ENCODE assay signal across 8 cellular contexts in the genomic region with DNA sequence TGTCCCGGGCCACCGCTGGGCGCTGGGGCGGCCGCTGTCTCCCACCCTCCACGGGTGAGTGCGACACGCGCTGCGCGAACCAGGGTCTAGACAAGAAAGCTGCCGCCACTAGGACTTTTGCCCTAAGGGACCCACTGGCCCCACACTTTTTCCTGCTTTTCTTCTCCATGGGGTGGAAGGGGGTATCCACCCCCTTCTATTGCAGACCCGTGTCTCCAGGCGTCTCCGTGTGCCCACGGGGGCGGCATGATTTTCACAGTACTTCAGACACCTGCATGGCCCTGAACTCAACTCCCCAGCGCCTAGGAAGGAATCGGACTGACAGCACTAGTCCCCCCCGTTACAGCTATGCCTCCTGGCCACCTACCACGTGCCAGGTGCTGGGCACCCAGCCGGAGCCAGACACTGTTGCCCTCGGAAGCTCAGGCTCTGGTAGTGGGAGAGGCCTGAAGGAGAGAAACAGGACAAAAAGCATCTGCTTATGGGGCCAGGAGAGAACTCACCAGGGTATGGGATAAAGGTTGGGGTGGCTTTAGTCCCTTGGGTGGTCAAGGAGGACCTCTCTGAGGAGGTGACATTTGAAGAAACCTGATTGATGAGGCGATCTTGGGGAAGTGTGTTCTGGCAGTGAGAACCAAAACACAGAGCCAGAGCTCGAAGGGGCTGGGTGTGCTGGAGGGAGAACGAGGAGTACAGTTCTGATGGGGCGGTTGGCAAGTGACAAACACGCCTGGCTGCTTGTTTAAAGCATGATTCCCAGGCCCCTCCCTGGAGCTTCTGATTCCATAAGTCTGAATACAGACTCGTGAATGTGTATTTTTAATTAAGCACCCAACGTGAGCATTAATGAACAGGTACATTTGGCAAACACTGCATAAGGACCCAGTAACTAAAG. TPM values are rescaled to one million over a fixed set of nuclear protein-coding genes. Genes with fewer than 3 reads are reported as not detected.
A peak's percentile ranks its signal among the peaks of the same experiment; 100 is the strongest.
DNase-seq lines count a peak whose midpoint lies in the region; ATAC-seq and TF ChIP-seq lines count a peak whose summit lies in the region.
"Had no signal": no experiment of that assay in that cellular context is flagged by ENCODE, and none has a peak within 500 bp of the region (broad histone marks: within the 10 kb centered on the region; RNA-seq: fewer than 3 reads in every experiment).

No MANE protein-coding gene starts in this region.

- peaks cover 62% of the 10 kb centered on the region for H3K27me3 ChIP-seq in GM23338 (ENCODE audit: insufficient read depth)
- H3K27me3 ChIP-seq in PC-3 (ENCODE audit: low read length) = no peaks in the 10 kb centered on the region
- peaks cover 0 to 35% (median 0%) of the 10 kb centered on the region in 7 donors for H3K27me3 ChIP-seq in heart right ventricle
- H3K27me3 ChIP-seq in sigmoid colon = peaks cover 0 to 17% (median 0%) of the 10 kb centered on the region in 3 donors
- no peaks in the 10 kb centered on the region for H3K27me3 ChIP-seq in GM23248 (replicated peaks; ENCODE audit: insufficient read depth)

- no peak overlapping the region for H3K27ac Mint-ChIP-seq in GM23338

- H3K9ac ChIP-seq in PC-3 (ENCODE audit: low read length) (peak overlapping the region; percentile 39; the same call in 1 of the 2 replicates), GM23248 (no peak overlapping the region)

- H3K4me1 ChIP-seq in GM23338 (ENCODE audit: insufficient read depth) = no peaks in the 10 kb centered on the region; the same call in 1 of the 2 replicates
- H3K4me1 ChIP-seq in PC-3 (ENCODE audit: insufficient read depth, low read length) = peaks cover 21% of the 10 kb centered on the region
- H3K4me1 ChIP-seq in heart right ventricle = peaks cover 16 to 38% (median 32%) of the 10 kb centered on the region in 9 donors
- peaks cover 0 to 30% (median 24%) of the 10 kb centered on the region in 4 donors for H3K4me1 ChIP-seq in sigmoid colon
- H3K4me1 ChIP-seq in GM23248 (ENCODE audit: insufficient read depth) = no peaks in the 10 kb centered on the region

- peaks cover 3% of the 10 kb centered on the region; the same call in 1 of the 3 replicates for H3K9me3 Mint-ChIP-seq in GM23338

- H3K27me3 Mint-ChIP-seq in GM23338 (ENCODE audit: insufficient read depth, low read depth, poor library complexity) = peaks cover 24% of the 10 kb centered on the region

- no peak overlapping the region for H3K27ac ChIP-seq in GM23338 (ENCODE audit: low read depth)
- no peak overlapping the region for H3K27ac ChIP-seq in PC-3 (ENCODE audit: low read length)
- peak overlapping the region in 5 of 10 donors; percentile 45 to 92 (median 79) for H3K27ac ChIP-seq in heart right ventricle
- peak overlapping the region; percentile 43 to 72 (median 66) for H3K27ac ChIP-seq in sigmoid colon
- no peak overlapping the region for H3K27ac ChIP-seq in GM23248
- H3K27ac ChIP-seq: epithelial cell of prostate had no signal

- H3F3A ChIP-seq in GM23338 (replicated peaks; ENCODE audit: low read depth) (peaks cover 3% of the 10 kb centered on the region; the same call in 1 of the 2 replicates), PC-3 (ENCODE audit: low read length, unreplicated experiment) (no peaks in the 10 kb centered on the region), GM23248 (ENCODE audit: insufficient read depth) (no peaks in the 10 kb centered on the region)

- H3K4me3 Mint-ChIP-seq in GM23338 = peak overlapping the region; percentile 65

- H3K79me2 ChIP-seq in GM23338 (replicated peaks; ENCODE audit: insufficient read depth) = no peaks in the 10 kb centered on the region
- no peaks in the 10 kb centered on the region for H3K79me2 ChIP-seq in PC-3 (ENCODE audit: low read length)
- no peaks in the 10 kb centered on the region for H3K79me2 ChIP-seq in GM23248 (ENCODE audit: insufficient read depth)

- no peak for TF ChIP-seq POLR2A in sigmoid colon (IDR thresholded peaks at IDR 0.05)

- 22 to 28% methylated on average over 30 of the region's 30 CpGs for WGBS in heart right ventricle, 2 donors
- WGBS in sigmoid colon, 2 donors = 19 to 24% methylated on average over 30 of the region's 30 CpGs
- 70 to 71% methylated on average over 27 to 30 of the region's 30 CpGs for WGBS in GM23248 (ENCODE audit: low coverage in 1 of 2, low lambda C conversion rate in 2 of 2, missing lambda C conversion rate in 2 of 2), 2 experiments

- H3K36me3 Mint-ChIP-seq in GM23338 (ENCODE audit: low read depth) = no peaks in the 10 kb centered on the region; the same call in 1 of the 3 replicates

- H3K4me3 ChIP-seq in GM23338 = peak overlapping the region; percentile 69
- peak overlapping the region; percentile 67 for H3K4me3 ChIP-seq in PC-3 (ENCODE audit: low read length)
- peak overlapping the region in 9 of 10 donors; percentile 34 to 61 (median 50) for H3K4me3 ChIP-seq in heart right ventricle
- peak overlapping the region in 3 of 4 donors; percentile 36 to 50 (median 47) for H3K4me3 ChIP-seq in sigmoid colon
- H3K4me3 ChIP-seq in GM23248 = no peak overlapping the region

- intact Hi-C loops in PC-3 (cut with micrococcal nuclease) = loop anchor here (5.0 kb wide), 1 partner anchor 156 kb away; no protein-coding TSS in a partner anchor
- intact Hi-C loops in heart right ventricle (cut with DNase I) = loop anchor here in 3 of 10 donors (5.0 kb wide), 2 partner anchors 96 to 151 kb away; no protein-coding TSS in a partner anchor
- intact Hi-C loops in sigmoid colon (cut with DNase I) = loop anchor here (5.0 kb wide), 1 partner anchor 81 kb away; no protein-coding TSS in a partner anchor

- H2AFZ ChIP-seq in GM23338 = peak overlapping the region; percentile 81; the same call in 1 of the 2 replicates
- H2AFZ ChIP-seq in PC-3 (ENCODE audit: low read length) = peak overlapping the region; percentile 66
- H2AFZ ChIP-seq in GM23248 = no peak overlapping the region

- H4K20me1 ChIP-seq in GM23338 (replicated peaks; ENCODE audit: insufficient read depth) (no peaks in the 10 kb centered on the region), PC-3 (ENCODE audit: low read length) (no peaks in the 10 kb centered on the region), GM23248 (ENCODE audit: insufficient read depth) (no peaks in the 10 kb centered on the region)

- CTCF ChIA-PET in PC-3 (lab: Charles Lee) = no interaction called here

- H3K9me2 ChIP-seq in GM23338 (ENCODE audit: insufficient read depth) = peaks cover 7% of the 10 kb centered on the region; the same call in 1 of the 2 replicates
- no peaks in the 10 kb centered on the region for H3K9me2 ChIP-seq in PC-3 (replicated peaks; ENCODE audit: low read length)
- no peaks in the 10 kb centered on the region for H3K9me2 ChIP-seq in GM23248 (ENCODE audit: insufficient read depth)

- peaks cover 20% of the 10 kb centered on the region for H3K4me1 Mint-ChIP-seq in GM23338

- TSS peak; percentile 90 for BruUV-seq in PC-3 (replicated peaks; lab: Mats Ljungman, UMichigan)

- DNase-seq in GM23338 (ENCODE audit: low spot score) (no peak), PC-3 (no peak), heart right ventricle (no peak), sigmoid colon (no peak), RKO (ENCODE audit: low spot score) (no peak), inferior parietal cortex (ENCODE audit: extremely low spot score) (no peak), GM23248 (no peak)

- TF ChIP-seq CTCF in GM23338 (conservative IDR thresholded peaks at IDR 0.05; ENCODE audit: low read depth in 2 of 2) (no peak), PC-3 (conservative IDR thresholded peaks at IDR 0.05; ENCODE audit: low read depth, low read length) (no peak), heart right ventricle (IDR thresholded peaks at IDR 0.05) (no peak), sigmoid colon (IDR thresholded peaks at IDR 0.05) (no peak)

- H3K36me3 ChIP-seq in GM23338 (ENCODE audit: insufficient read depth) (no peaks in the 10 kb centered on the region), PC-3 (ENCODE audit: low read depth, low read length) (no peaks in the 10 kb centered on the region), heart right ventricle (peaks cover 0 to 3% (median 0%) of the 10 kb centered on the region in 9 donors), sigmoid colon (no peaks in the 10 kb centered on the region), GM23248 (ENCODE audit: low read depth) (no peaks in the 10 kb centered on the region)

- POLR2A ChIA-PET in PC-3 (lab: Charles Lee; ENCODE audit: unreplicated experiment) = interaction anchor here (0.6 to 1.0 kb wide), 3 partner anchors 8 to 160 kb away, joined by 3 to 4 read pairs (median 3); no protein-coding TSS in a partner anchor

- in situ Hi-C loops in GM23248 (cut with MboI) = no loop called here

- peak overlapping the region; percentile 81 for H3K4me2 ChIP-seq in GM23338
- H3K4me2 ChIP-seq in PC-3 (ENCODE audit: low read length) = peak overlapping the region; percentile 95
- no peak overlapping the region for H3K4me2 ChIP-seq in GM23248 (ENCODE audit: unreplicated experiment)

- no peaks in the 10 kb centered on the region for H3K9me3 ChIP-seq in PC-3 (ENCODE audit: low read length)
- peaks cover 0 to 3% (median 0%) of the 10 kb centered on the region in 11 donors for H3K9me3 ChIP-seq in heart right ventricle
- H3K9me3 ChIP-seq in sigmoid colon = no peaks in the 10 kb centered on the region
- no peaks in the 10 kb centered on the region for H3K9me3 ChIP-seq in GM23248 (ENCODE audit: low read depth)

- no peak for ATAC-seq in GM23338
- peak; percentile 9 for ATAC-seq in PC-3
- peak in 2 of 8 donors; percentile 2 to 34 for ATAC-seq in heart right ventricle

- no peak for TF ChIP-seq EP300 in sigmoid colon (IDR thresholded peaks at IDR 0.05)

TF ChIP-seq in GM23338, 12 proteins besides CTCF, POLR2A, EP300 and RAD21 (continues in another document):
- TF ChIP-seq, protein P1, sequence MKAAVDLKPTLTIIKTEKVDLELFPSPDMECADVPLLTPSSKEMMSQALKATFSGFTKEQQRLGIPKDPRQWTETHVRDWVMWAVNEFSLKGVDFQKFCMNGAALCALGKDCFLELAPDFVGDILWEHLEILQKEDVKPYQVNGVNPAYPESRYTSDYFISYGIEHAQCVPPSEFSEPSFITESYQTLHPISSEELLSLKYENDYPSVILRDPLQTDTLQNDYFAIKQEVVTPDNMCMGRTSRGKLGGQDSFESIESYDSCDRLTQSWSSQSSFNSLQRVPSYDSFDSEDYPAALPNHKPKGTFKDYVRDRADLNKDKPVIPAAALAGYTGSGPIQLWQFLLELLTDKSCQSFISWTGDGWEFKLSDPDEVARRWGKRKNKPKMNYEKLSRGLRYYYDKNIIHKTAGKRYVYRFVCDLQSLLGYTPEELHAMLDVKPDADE (IDR thresholded peaks at IDR 0.05) = no peak
- TF ChIP-seq ZNF114 (CRISPR knock-in tag; IDR thresholded peaks at IDR 0.05) = no peak
- no peak for TF ChIP-seq EZH2 (IDR thresholded peaks at IDR 0.05; ENCODE audit: low read depth, unreplicated experiment)

RNA-seq across cellular contexts. Expression of a gene that starts 0.6 kb away (rescaled TPM):
- 0.39 and 0.59 TPM in 2 replicates for total RNA-seq in GM23338 (2014; rRNA removed; shearing (Covaris generic))
- polyA plus RNA-seq in GM23338 (2016; fragmentation: Nextera tagmentation; extraction: Ambion mirVana) (0.31 and 0.52 TPM in 2 replicates), heart right ventricle (1 to 10 TPM in 1 of 2 donors, under 1 TPM in 1; 0.43 to 2.6 TPM), sigmoid colon (1 to 10 TPM; 1.4 to 5.4 (median 1.8) TPM), GM23248 (2016; fragmentation: Nextera tagmentation; extraction: Ambion mirVana) (0.09 and 0.14 TPM in 2 replicates)
- total RNA-seq in PC-3 (2014; rRNA removed) (12.4 and 12.9 TPM in 2 replicates), heart right ventricle (1 to 10 TPM; 2.0 to 5.7 (median 3.7) TPM), sigmoid colon (10 to 100 TPM in 1 of 4 donors, 1 to 10 TPM in 3; 3.5 to 16.9 (median 5.8) TPM)
- total RNA-seq in GM23248 (2014; rRNA removed; shearing (Covaris generic)) = 0.11 and 0.51 TPM in 2 replicates

Comparison
In these comparisons a context has a peak if more than half of its experiments do, and no peak if none do; other contexts are left out.
1. H3K27ac ChIP-seq: peak in sigmoid colon (4 of 4); none in GM23338 (single experiment), PC-3 (single experiment) and GM23248 (single experiment).